In the genomic region with DNA sequence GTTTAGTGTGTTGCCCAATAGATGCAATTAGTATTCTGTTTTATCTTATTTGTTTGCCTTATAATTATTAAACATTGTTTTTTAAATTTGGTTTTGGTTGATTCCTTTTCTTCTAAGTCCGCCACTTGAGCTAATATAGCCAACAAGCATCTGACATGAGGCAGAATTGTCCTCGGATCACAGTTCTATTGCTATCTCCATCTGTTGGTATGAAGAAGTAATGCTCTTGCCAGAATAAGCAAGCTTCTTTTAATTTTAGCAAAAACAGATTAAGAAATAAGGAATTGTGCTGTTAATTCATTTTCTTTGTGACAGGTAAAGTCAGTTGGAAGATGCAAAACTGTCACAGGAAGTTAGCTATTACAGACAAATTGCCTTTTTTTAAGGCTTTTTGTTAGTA, we compare ENCODE assay signal across 15 cellular contexts. TPM values are rescaled to one million over a fixed set of nuclear protein-coding genes. Genes with fewer than 3 reads are reported as not detected.
DNase-seq lines count a peak whose midpoint lies in the region; ATAC-seq and TF ChIP-seq lines count a peak whose summit lies in the region.
"Had no signal": no experiment of that assay in that cellular context is flagged by ENCODE, and none has a peak within 500 bp of the region (broad histone marks: within the 10 kb centered on the region; RNA-seq: fewer than 3 reads in every experiment).

No MANE protein-coding gene starts in this region.

- no peak overlapping the region for H3K56ac ChIP-seq in IMR-90 (ENCODE audit: extremely low read depth, insufficient read depth, low read length)

- H2AK5ac ChIP-seq in IMR-90 (ENCODE audit: low read depth, low read length), result no peak overlapping the region

- H4K5ac ChIP-seq in IMR-90 (ENCODE audit: low read depth, low read length), result no peak overlapping the region

- in situ Hi-C loops in IMR-90 (cut with MboI; ENCODE audit: low sequenced_read_pairs) (no loop called here), astrocyte of the cerebellum (cut with HindIII; ENCODE audit: low sequenced_read_pairs) (no loop called here)

- H2AK9ac ChIP-seq in IMR-90 (replicated peaks; ENCODE audit: low read depth, low read length, poor library complexity), result no peak overlapping the region

- H3K9me3 Mint-ChIP-seq in stimulated activated memory B cell treated with anti-CD40 and anti-IgM and Interleukin-4, amounts not matched to agents 10 μg/mL and 1 μg/mL and 100 μg/mL, for 72 hours, result no peaks in the 10 kb centered on the region
- H3K9me3 Mint-ChIP-seq: activated T-cell treated with anti-CD3 and anti-CD28 coated beads, Interleukin-2, amount 50 U/mL, for 4 hours; CD8-positive, alpha-beta T cell had no signal

- H3K4ac ChIP-seq in IMR-90 (ENCODE audit: low read depth, low read length), result no peak overlapping the region

- no peak overlapping the region for H3K9ac ChIP-seq in IMR-90 (ENCODE audit: low read depth, low read length)

- no peaks in the 10 kb centered on the region for H3K36me3 ChIP-seq in IMR-90 (ENCODE audit: control insufficient read depth, insufficient read depth, low read length)

- WGBS in IMR-90 (ENCODE audit: extremely low coverage in 2 of 2, insufficient read length in 1 of 2), 2 experiments, result no CpG with 5 or more reads among the region's 2 CpGs
- WGBS in lower leg skin, 2 donors, result 78 to 80% methylated on average over 2 of the region's 2 CpGs

- no TSS peak for BruUV-seq in IMR-90 (replicated peaks; lab: Mats Ljungman, UMichigan)

- H4K20me1 ChIP-seq in IMR-90 (ENCODE audit: insufficient read depth, low read length), result no peaks in the 10 kb centered on the region; the same call in 1 of the 2 replicates

- no peak overlapping the region for H3K27ac Mint-ChIP-seq in stimulated activated memory B cell treated with anti-CD40 and anti-IgM and Interleukin-4, amounts not matched to agents 10 μg/mL and 1 μg/mL and 100 μg/mL, for 72 hours
- H3K27ac Mint-ChIP-seq: CD8-positive, alpha-beta T cell; IgD-negative memory B cell had no signal

- H3K79me1 ChIP-seq in IMR-90 (ENCODE audit: low read depth in 1 of 2, low read length in 2 of 2), result peaks cover 11 to 15% of the 10 kb centered on the region in 2 experiments

- H3K18ac ChIP-seq in IMR-90 (ENCODE audit: low read depth, low read length), result no peak overlapping the region

- no peak overlapping the region for H2BK15ac ChIP-seq in IMR-90 (ENCODE audit: low read depth, low read length)

- POLR2A ChIA-PET in IMR-90 (lab: Charles Lee; ENCODE audit: unreplicated experiment), result no interaction called here

- H2BK5ac ChIP-seq in IMR-90 (ENCODE audit: low read depth, low read length, poor library complexity, severe bottlenecking), result no peak overlapping the region

- intact Hi-C loops in IMR-90 (cut with micrococcal nuclease), result loop anchor here (5.0 kb wide), 1 partner anchor 583 kb away; no protein-coding TSS in a partner anchor
- intact Hi-C loops in lower leg skin (cut with DNase I; ENCODE audit: low total_unique reads), result no loop called here

- H3K27me3 Mint-ChIP-seq in stimulated activated memory B cell treated with anti-CD40 and anti-IgM and Interleukin-4, amounts not matched to agents 10 μg/mL and 1 μg/mL and 100 μg/mL, for 72 hours, result no peaks in the 10 kb centered on the region
- H3K27me3 Mint-ChIP-seq: IgD-negative memory B cell had no signal

- 0 out of 2 replicates have a peak, but pooled peaks cover 3% of the 10 kb centered on the region for H3K9me1 ChIP-seq in IMR-90 (ENCODE audit: insufficient read depth, low read length)

- no peaks in the 10 kb centered on the region for H3K9me3 ChIP-seq in IMR-90 (ENCODE audit: control insufficient read depth, insufficient read depth, low read length)

- peaks cover 20% of the 10 kb centered on the region for H3K4me1 Mint-ChIP-seq in stimulated activated memory B cell treated with anti-CD40 and anti-IgM and Interleukin-4, amounts not matched to agents 10 μg/mL and 1 μg/mL and 100 μg/mL, for 72 hours

- no peak overlapping the region for H2AFZ ChIP-seq in IMR-90 (replicated peaks; ENCODE audit: low read length, poor library complexity)

- H3K4me1 ChIP-seq in IMR-90 (ENCODE audit: control insufficient read depth, insufficient read depth, low read length), result peaks cover 3% of the 10 kb centered on the region

- H3K4me2 ChIP-seq in IMR-90 (ENCODE audit: low read depth, low read length), result no peak overlapping the region

- H3K27me3 ChIP-seq in IMR-90 (ENCODE audit: control insufficient read depth, insufficient read depth, low read length), result no peaks in the 10 kb centered on the region

- no peak overlapping the region for H4K8ac ChIP-seq in IMR-90 (ENCODE audit: low read depth in 2 of 2, low read length in 2 of 2)

- H3K4me3 ChIP-seq in IMR-90 (ENCODE audit: insufficient read depth, low read depth, low read length) (no peak overlapping the region), astrocyte of the cerebellum (ENCODE audit: low read depth, low read length) (no peak overlapping the region), lower leg skin (ENCODE audit: low read depth, poor library complexity, severe bottlenecking) (no peak overlapping the region)
- H3K4me3 ChIP-seq: GM12878 had no signal

- ATAC-seq in IMR-90 (ENCODE audit: low read depth), result no peak
- no peak for ATAC-seq in stimulated activated memory B cell treated with anti-CD40 and anti-IgM and Interleukin-4, amounts not matched to agents 10 μg/mL and 1 μg/mL and 100 μg/mL, for 72 hours
- no peak for ATAC-seq in HG03025 (IDR thresholded peaks at IDR 0.05; ENCODE audit: low FRiP score, unreplicated experiment)
- ATAC-seq: activated T-cell treated with anti-CD3 and anti-CD28 coated beads, Interleukin-2, amount 50 U/mL, for 4 hours; CD8-positive, alpha-beta T cell; GM12878; HCT116; left lobe of liver; Right ventricle myocardium inferior had no signal

- no peak overlapping the region for H4K91ac ChIP-seq in IMR-90 (ENCODE audit: insufficient read depth, low read depth, low read length)

- peaks cover 15% of the 10 kb centered on the region for H3K36me3 Mint-ChIP-seq in stimulated activated memory B cell treated with anti-CD40 and anti-IgM and Interleukin-4, amounts not matched to agents 10 μg/mL and 1 μg/mL and 100 μg/mL, for 72 hours
- H3K36me3 Mint-ChIP-seq: CD8-positive, alpha-beta T cell; IgD-negative memory B cell had no signal

- H3K4me3 Mint-ChIP-seq in stimulated activated memory B cell treated with anti-CD40 and anti-IgM and Interleukin-4, amounts not matched to agents 10 μg/mL and 1 μg/mL and 100 μg/mL, for 72 hours, result no peak overlapping the region
- H3K4me3 Mint-ChIP-seq: activated T-cell treated with anti-CD3 and anti-CD28 coated beads, Interleukin-2, amount 50 U/mL, for 4 hours; CD8-positive, alpha-beta T cell; IgD-negative memory B cell had no signal

- dilution Hi-C loops in IMR-90 (cut with HindIII; ENCODE audit: low sequenced_read_pairs, unreplicated experiment), result no loop called here

- CTCF ChIA-PET in IMR-90 (lab: Yijun Ruan, JAX), result interaction anchor here (1.1 to 1.7 kb wide), 5 partner anchors 12 to 581 kb away, joined by 3 to 7 read pairs (median 4); a partner anchor contains a TSS

- TF ChIP-seq RAD21 in IMR-90 (IDR thresholded peaks at IDR 0.05; ENCODE audit: low read length), result no peak

- H2BK20ac ChIP-seq in IMR-90 (ENCODE audit: low read depth, low read length), result no peak overlapping the region

- H3K23ac ChIP-seq in IMR-90 (ENCODE audit: low read depth, low read length), result no peak overlapping the region

- no peak overlapping the region for H2BK120ac ChIP-seq in IMR-90 (ENCODE audit: low read depth, low read length)

- no peak overlapping the region for H3K14ac ChIP-seq in IMR-90 (replicated peaks; ENCODE audit: low read depth, low read length)

- H3K27ac ChIP-seq in IMR-90 (ENCODE audit: insufficient read depth, low read length), result no peak overlapping the region

- TF ChIP-seq CTCF in IMR-90 (conservative IDR thresholded peaks at IDR 0.05; ENCODE audit: low read depth, low read length), result 0 out of 2 replicates have a peak, but pooled peaks have one; percentile 23
- TF ChIP-seq CTCF in astrocyte of the cerebellum (IDR thresholded peaks at IDR 0.05; ENCODE audit: low read depth, low read length, missing control alignments), result peak; percentile 8
- no peak for TF ChIP-seq CTCF in lower leg skin (IDR thresholded peaks at IDR 0.05)

- peak; percentile 21 to 27 for DNase-seq in AML-193 (lab: John Stamatoyannopoulos, UW)
- peak; percentile 26 for DNase-seq in IMR-90
- DNase-seq in astrocyte of the cerebellum (ENCODE audit: low read depth), result no peak
- DNase-seq in left kidney (ENCODE audit: low read depth, low spot score), result peak; percentile 3
- DNase-seq in lower leg skin (ENCODE audit: low spot score in 2 of 2), result no peak
- DNase-seq in mesenteric fat pad (ENCODE audit: low spot score), result no peak
- DNase-seq: activated T-cell treated with anti-CD3 and anti-CD28 coated beads, Interleukin-2, amount 50 U/mL, for 4 hours; CD8-positive, alpha-beta T cell had no signal

- no peak for TF ChIP-seq POLR2A in IMR-90 (IDR thresholded peaks at IDR 0.05; ENCODE audit: low read depth, low read length)
- TF ChIP-seq POLR2A in lower leg skin (IDR thresholded peaks at IDR 0.05), result no peak

TF ChIP-seq in IMR-90, 13 proteins besides CTCF, POLR2A, EP300 and RAD21 (continues in another document):
- TF ChIP-seq NFE2L2 (IDR thresholded peaks at IDR 0.05; ENCODE audit: low read depth, low read length), result no peak
- 0 out of 2 replicates have a peak, but pooled peaks have one; percentile 13 for TF ChIP-seq CEBPB (IDR thresholded peaks at IDR 0.05; ENCODE audit: low read depth, low read length)
- TF ChIP-seq SMC3 (IDR thresholded peaks at IDR 0.05; ENCODE audit: low read depth, low read length), result peak; percentile 9; the same call in 1 of the 2 replicates
- no peak for TF ChIP-seq MXI1 (IDR thresholded peaks at IDR 0.05; ENCODE audit: borderline replicate concordance, low read depth, low read length)
- TF ChIP-seq, protein P1, sequence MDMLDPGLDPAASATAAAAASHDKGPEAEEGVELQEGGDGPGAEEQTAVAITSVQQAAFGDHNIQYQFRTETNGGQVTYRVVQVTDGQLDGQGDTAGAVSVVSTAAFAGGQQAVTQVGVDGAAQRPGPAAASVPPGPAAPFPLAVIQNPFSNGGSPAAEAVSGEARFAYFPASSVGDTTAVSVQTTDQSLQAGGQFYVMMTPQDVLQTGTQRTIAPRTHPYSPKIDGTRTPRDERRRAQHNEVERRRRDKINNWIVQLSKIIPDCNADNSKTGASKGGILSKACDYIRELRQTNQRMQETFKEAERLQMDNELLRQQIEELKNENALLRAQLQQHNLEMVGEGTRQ (IDR thresholded peaks at IDR 0.05; ENCODE audit: low read depth, low read length), result no peak

RNA-seq across cellular contexts. Expression of a gene that starts 54.3 kb away (rescaled TPM):
- total RNA-seq in IMR-90 (2012; rRNA removed), result 5.9 and 7.8 TPM in 2 replicates
- 38.0 and 38.1 TPM in 2 replicates for polyA plus RNA-seq in IMR-90 (2012; rRNA removed)
- 14.4 and 19.0 TPM in 2 replicates for polyA plus RNA-seq in IMR-90 (2012; cell fraction: cytosol; rRNA removed)
- polyA plus RNA-seq in IMR-90 (2012; cell fraction: nucleus; rRNA removed; ENCODE audit: low replicate concordance), result 23.3 and 48.3 TPM in 2 replicates
- total RNA-seq in lower leg skin, result 10 to 100 TPM in 3 of 4 donors, 1 to 10 TPM in 1; 9.7 to 17.5 (median 11.3) TPM
- total RNA-seq in mesenteric fat pad, result 23.4 TPM

RNA-seq across cellular contexts. Expression of a gene that starts 54.6 kb away (rescaled TPM):
- 8.1 and 9.3 TPM in 2 replicates for total RNA-seq in IMR-90 (2012; rRNA removed)
- 2.5 and 3.4 TPM in 2 replicates for polyA plus RNA-seq in IMR-90 (2012; rRNA removed)
- polyA plus RNA-seq in IMR-90 (2012; cell fraction: cytosol; rRNA removed), result 0.70 and 0.93 TPM in 2 replicates
- 0.28 and 1.8 TPM in 2 replicates for polyA plus RNA-seq in IMR-90 (2012; cell fraction: nucleus; rRNA removed; ENCODE audit: low replicate concordance)
- total RNA-seq in lower leg skin, result 1 to 10 TPM; 2.1 to 8.1 (median 4.1) TPM
- total RNA-seq in mesenteric fat pad, result 3.3 TPM

Comparison
In these comparisons a context has a peak if more than half of its experiments do, and no peak if none do; other contexts are left out.
1. DNase-seq: peak in AML-193 (2 of 2), IMR-90 (single experiment) and left kidney (single experiment); none in astrocyte of the cerebellum (single experiment), lower leg skin (0 of 2) and mesenteric fat pad (single experiment).
2. CTCF ChIP-seq: peak in IMR-90 (single experiment) and astrocyte of the cerebellum (single experiment); none in lower leg skin (0 of 3).